ENCODE assay signal across 23 cellular contexts in genomic region chr11:35792148-35792845, GRCh38.
DNase-seq lines count a peak whose midpoint lies in the region; ATAC-seq, FAIRE-seq and TF ChIP-seq lines count a peak whose summit lies in the region.
"Had no signal": no experiment of that assay in that cellular context is flagged by ENCODE, and none has a peak within 500 bp of the region (broad histone marks: within the 10 kb centered on the region; RNA-seq: fewer than 3 reads in every experiment).

No MANE protein-coding gene starts in this region.

- peak; percentile 11 for ATAC-seq in GM19467 (IDR thresholded peaks at IDR 0.05; ENCODE audit: unreplicated experiment)
- peak; percentile 53 to 77 (median 68) for ATAC-seq in pancreas
- no peak for ATAC-seq in effector memory CD8-positive, alpha-beta T cell (replicated peaks)
- ATAC-seq in GM18867 (IDR thresholded peaks at IDR 0.05; ENCODE audit: unreplicated experiment) = no peak
- no peak for ATAC-seq in stimulated activated naive CD8-positive, alpha-beta T cell treated with anti-CD3 and anti-CD28 coated beads, Interleukin-15, amount 100 ng/mL, for 72 hours
- ATAC-seq: mucosa of descending colon had no signal

- no peak for FAIRE-seq in pancreas (lab: Jason Lieb, UNC)
- FAIRE-seq: colon had no signal

- H3K4me3 Mint-ChIP-seq in effector memory CD8-positive, alpha-beta T cell = no peak overlapping the region
- no peak overlapping the region for H3K4me3 Mint-ChIP-seq in stimulated activated naive CD8-positive, alpha-beta T cell treated with anti-CD3 and anti-CD28 coated beads, Interleukin-15, amount 100 ng/mL, for 72 hours
- H3K4me3 Mint-ChIP-seq: activated T-cell treated with anti-CD3 and anti-CD28 coated beads, Interleukin-2, amount 50 U/mL, for 24 hours; HFFc6 had no signal

- peaks cover 23 to 31% of the 10 kb centered on the region in 2 donors for H3K4me1 Mint-ChIP-seq in effector memory CD8-positive, alpha-beta T cell (ENCODE audit: low read depth in 2 of 2)
- peaks cover 12% of the 10 kb centered on the region for H3K4me1 Mint-ChIP-seq in stimulated activated naive CD8-positive, alpha-beta T cell treated with anti-CD3 and anti-CD28 coated beads, Interleukin-15, amount 100 ng/mL, for 72 hours

- no peaks in the 10 kb centered on the region for H3K9me3 Mint-ChIP-seq in effector memory CD8-positive, alpha-beta T cell
- no peaks in the 10 kb centered on the region for H3K9me3 Mint-ChIP-seq in stimulated activated naive CD8-positive, alpha-beta T cell treated with anti-CD3 and anti-CD28 coated beads, Interleukin-15, amount 100 ng/mL, for 72 hours
- H3K9me3 Mint-ChIP-seq: activated T-cell treated with anti-CD3 and anti-CD28 coated beads, Interleukin-2, amount 50 U/mL, for 24 hours; HFFc6 had no signal

- DNase-seq in NCI-H1694 (lab: John Stamatoyannopoulos, UW) (peak; percentile 65), adipocyte (ENCODE audit: low read depth) (peak; percentile 20), pancreas (peak in 4 of 6 donors; percentile 27 to 40 (median 32))
- DNase-seq in effector memory CD8-positive, alpha-beta T cell = no peak
- no peak for DNase-seq in stimulated activated naive CD8-positive, alpha-beta T cell treated with anti-CD3 and anti-CD28 coated beads, Interleukin-15, amount 100 ng/mL, for 72 hours
- DNase-seq: activated CD4-positive, alpha-beta T cell treated with anti-CD3 and anti-CD28 coated beads, Interleukin-2, amount 50 U/mL, for 4 hours; activated T-cell treated with anti-CD3 and anti-CD28 coated beads, Interleukin-2, amount 50 U/mL, for 24 hours; amniotic stem cell; heart left ventricle; HFFc6; islet precursor cell; Kasumi-1; mucosa of descending colon; NCI-H1930; stimulated activated naive CD4-positive, alpha-beta T cell; uterus had no signal

- H3K27ac Mint-ChIP-seq in effector memory CD8-positive, alpha-beta T cell = peak overlapping the region in 1 of 2 donors; percentile 52
- peak overlapping the region in 1 of 2 donors; percentile 8 for H3K27ac Mint-ChIP-seq in stimulated activated naive CD8-positive, alpha-beta T cell treated with anti-CD3 and anti-CD28 coated beads, Interleukin-15, amount 100 ng/mL, for 72 hours
- H3K27ac Mint-ChIP-seq: activated T-cell treated with anti-CD3 and anti-CD28 coated beads, Interleukin-2, amount 50 U/mL, for 24 hours; HFFc6 had no signal

- intact Hi-C loops in pancreas (cut with DNase I) = no loop called here

- H3K27ac ChIP-seq in pancreas = no peak overlapping the region
- H3K27ac ChIP-seq: C4-2B, epithelial cell of prostate, heart left ventricle, parathyroid adenoma, SJSA1, uterus had no signal

- H3K4me3 ChIP-seq in adipocyte (ENCODE audit: low read length) (no peak overlapping the region), pancreas (no peak overlapping the region)
- H3K4me3 ChIP-seq: heart left ventricle, mucosa of descending colon, SJSA1, uterus had no signal

- WGBS in pancreas, 2 donors = 54 to 66% methylated on average over 4 of the region's 4 CpGs

- no peak for TF ChIP-seq CTCF in pancreas (IDR thresholded peaks at IDR 0.05)

- no peaks in the 10 kb centered on the region for H3K27me3 Mint-ChIP-seq in effector memory CD8-positive, alpha-beta T cell
- no peaks in the 10 kb centered on the region for H3K27me3 Mint-ChIP-seq in stimulated activated naive CD8-positive, alpha-beta T cell treated with anti-CD3 and anti-CD28 coated beads, Interleukin-15, amount 100 ng/mL, for 72 hours
- H3K27me3 Mint-ChIP-seq: activated T-cell treated with anti-CD3 and anti-CD28 coated beads, Interleukin-2, amount 50 U/mL, for 24 hours had no signal

- H3K27me3 ChIP-seq in adipocyte (replicated peaks; ENCODE audit: control insufficient read depth, insufficient read depth, low read length) = no peaks in the 10 kb centered on the region
- no peaks in the 10 kb centered on the region for H3K27me3 ChIP-seq in pancreas
- H3K27me3 ChIP-seq: heart left ventricle, SJSA1, uterus had no signal

- H3K9me3 ChIP-seq in adipocyte (ENCODE audit: control insufficient read depth, low read length) = no peaks in the 10 kb centered on the region
- no peaks in the 10 kb centered on the region for H3K9me3 ChIP-seq in pancreas
- H3K9me3 ChIP-seq: heart left ventricle, mucosa of descending colon, SJSA1, uterus had no signal

- peaks cover 7% of the 10 kb centered on the region for H3K4me1 ChIP-seq in adipocyte (ENCODE audit: control insufficient read depth, insufficient read depth, low read length)
- peaks cover 3 to 8% (median 7%) of the 10 kb centered on the region in 3 donors for H3K4me1 ChIP-seq in pancreas
- H3K4me1 ChIP-seq: uterus had no signal

- H3K36me3 ChIP-seq in adipocyte (ENCODE audit: control insufficient read depth, insufficient read depth, low read length, severe bottlenecking) (peaks cover 6% of the 10 kb centered on the region), pancreas (no peaks in the 10 kb centered on the region)
- H3K36me3 ChIP-seq: heart left ventricle, uterus had no signal

- H3K9ac ChIP-seq in adipocyte (ENCODE audit: low read length) = no peak overlapping the region
- H3K9ac ChIP-seq: parathyroid adenoma had no signal

- H3K36me3 Mint-ChIP-seq in effector memory CD8-positive, alpha-beta T cell (ENCODE audit: insufficient read depth) = no peaks in the 10 kb centered on the region

Comparison
In these comparisons a context has a peak if more than half of its experiments do, and no peak if none do; other contexts are left out.
1. ATAC-seq: peak in GM19467 (single experiment) and pancreas (4 of 4); none in effector memory CD8-positive, alpha-beta T cell (single experiment), GM18867 (single experiment) and stimulated activated naive CD8-positive, alpha-beta T cell treated with anti-CD3 and anti-CD28 coated beads, Interleukin-15, amount 100 ng/mL, for 72 hours (single experiment).
2. DNase-seq: peak in NCI-H1694 (single experiment), adipocyte (single experiment) and pancreas (4 of 6); none in effector memory CD8-positive, alpha-beta T cell (0 of 3) and stimulated activated naive CD8-positive, alpha-beta T cell treated with anti-CD3 and anti-CD28 coated beads, Interleukin-15, amount 100 ng/mL, for 72 hours (0 of 2).